8 cellular contexts compared by ENCODE assay signal in genomic region chr12:32115404-32116104, GRCh38. TPM values are rescaled to one million over a fixed set of nuclear protein-coding genes. Genes with fewer than 3 reads are reported as not detected.
DNase-seq lines count a peak whose midpoint lies in the region; ATAC-seq, FAIRE-seq and TF ChIP-seq lines count a peak whose summit lies in the region.

No MANE protein-coding gene starts in this region.

- H3K9me1 ChIP-seq in keratinocyte (ENCODE audit: control insufficient read depth, extremely low read depth, insufficient read depth, low read length), result no peaks in the 10 kb centered on the region

- H3K9ac ChIP-seq in keratinocyte (ENCODE audit: control insufficient read depth, extremely low read depth, insufficient read depth, low read length), result no peak overlapping the region

- no peak overlapping the region for H2AFZ ChIP-seq in keratinocyte (ENCODE audit: control insufficient read depth, low read length)

- intact Hi-C loops in uterus (cut with DNase I; ENCODE audit: low total_unique reads), result no loop called here

- H3K4me1 ChIP-seq in keratinocyte (ENCODE audit: control insufficient read depth, extremely low read depth, insufficient read depth, low read length), result peaks cover 29% of the 10 kb centered on the region
- H3K4me1 ChIP-seq in uterus, result peaks cover 0 to 3% of the 10 kb centered on the region in 2 donors
- H3K4me1 ChIP-seq in HAP-1, result peaks cover 76% of the 10 kb centered on the region

- peaks cover 13% of the 10 kb centered on the region for H3K79me2 ChIP-seq in keratinocyte (ENCODE audit: control insufficient read depth, insufficient read depth, low read length)

- TF ChIP-seq POLR2A in uterus (IDR thresholded peaks at IDR 0.05), result no peak

- H3K9me3 ChIP-seq in keratinocyte (ENCODE audit: control insufficient read depth, low read depth, low read length) (no peaks in the 10 kb centered on the region), uterus (no peaks in the 10 kb centered on the region), HAP-1 (no peaks in the 10 kb centered on the region)

- no peaks in the 10 kb centered on the region for H3K9me3 Mint-ChIP-seq in stimulated activated effector memory CD8-positive, alpha-beta T cell treated with anti-CD3 and anti-CD28 coated beads, Interleukin-12 subunit alpha, Interleukin-12 subunit beta, amount 100 ng/mL, for 72 hours

- ATAC-seq in stimulated activated effector memory CD8-positive, alpha-beta T cell treated with anti-CD3 and anti-CD28 coated beads, Interleukin-12 subunit alpha, Interleukin-12 subunit beta, amount 100 ng/mL, for 72 hours, result no peak

- in situ Hi-C loops in astrocyte of the cerebellum (cut with HindIII; ENCODE audit: low sequenced_read_pairs), result no loop called here
- in situ Hi-C loops in HAP-1 (cut with MboI; ENCODE audit: low sequenced_read_pairs), result no loop called here

- no peaks in the 10 kb centered on the region for H3K36me3 Mint-ChIP-seq in stimulated activated effector memory CD8-positive, alpha-beta T cell treated with anti-CD3 and anti-CD28 coated beads, Interleukin-12 subunit alpha, Interleukin-12 subunit beta, amount 100 ng/mL, for 72 hours

- DNase-seq in COLO829 (ENCODE audit: low spot score) (peak; percentile 89), LoVo (ENCODE audit: low spot score) (peak; percentile 91), astrocyte of the cerebellum (ENCODE audit: low read depth) (peak; percentile 100), keratinocyte (ENCODE audit: low read depth, low spot score) (peak; percentile 81), uterus (peak; percentile 86 to 96), HAP-1 (ENCODE audit: low spot score in 2 of 2) (no peak), activated gamma-delta T cell (lab: John Stamatoyannopoulos, UW) (no peak)
- DNase-seq in stimulated activated effector memory CD8-positive, alpha-beta T cell treated with anti-CD3 and anti-CD28 coated beads, Interleukin-12 subunit alpha, Interleukin-12 subunit beta, amount 100 ng/mL, for 72 hours (ENCODE audit: low spot score in 2 of 2), result no peak

- no peak overlapping the region for H3K27ac Mint-ChIP-seq in stimulated activated effector memory CD8-positive, alpha-beta T cell treated with anti-CD3 and anti-CD28 coated beads, Interleukin-12 subunit alpha, Interleukin-12 subunit beta, amount 100 ng/mL, for 72 hours

- TF ChIP-seq CTCF in astrocyte of the cerebellum (IDR thresholded peaks at IDR 0.05; ENCODE audit: low read depth, low read length, missing control alignments), result no peak
- no peak for TF ChIP-seq CTCF in keratinocyte (optimal IDR thresholded peaks at IDR 0.05 in 1 of 3, IDR thresholded peaks at IDR 0.05 in 1 of 3, conservative IDR thresholded peaks at IDR 0.05 in 1 of 3; ENCODE audit: extremely low read depth in 1 of 3, insufficient read depth in 2 of 3, low read length in 3 of 3)
- TF ChIP-seq CTCF in uterus (IDR thresholded peaks at IDR 0.05), result no peak

- peak overlapping the region; percentile 72 for H3K4me2 ChIP-seq in keratinocyte (ENCODE audit: control insufficient read depth, extremely low read depth, insufficient read depth, low read depth, low read length)

- H3K4me1 Mint-ChIP-seq in stimulated activated effector memory CD8-positive, alpha-beta T cell treated with anti-CD3 and anti-CD28 coated beads, Interleukin-12 subunit alpha, Interleukin-12 subunit beta, amount 100 ng/mL, for 72 hours, result peaks cover 22% of the 10 kb centered on the region

- H3K36me3 ChIP-seq in keratinocyte (ENCODE audit: control insufficient read depth in 2 of 2, extremely low read depth in 1 of 2, insufficient read depth in 2 of 2, low read length in 2 of 2) (peaks cover 0 to 6% of the 10 kb centered on the region in 2 experiments), uterus (no peaks in the 10 kb centered on the region), HAP-1 (replicated peaks) (peaks cover 10% of the 10 kb centered on the region; the same call in 1 of the 2 replicates)

- H3K27me3 ChIP-seq in keratinocyte (ENCODE audit: control insufficient read depth, extremely low read depth, insufficient read depth, low read length) (no peaks in the 10 kb centered on the region), uterus (no peaks in the 10 kb centered on the region), HAP-1 (ENCODE audit: low read depth) (no peaks in the 10 kb centered on the region)

- dilution Hi-C loops in keratinocyte (cut with MboI; ENCODE audit: extremely low pct_ligation_motif_present, low sequenced_read_pairs), result no loop called here

- peak overlapping the region; percentile 61 for H3K27ac ChIP-seq in keratinocyte (ENCODE audit: control insufficient read depth, insufficient read depth, low read length)
- H3K27ac ChIP-seq in uterus, result peak overlapping the region; percentile 79 to 83

- H4K20me1 ChIP-seq in keratinocyte (ENCODE audit: control insufficient read depth, extremely low read depth, insufficient read depth, low read length), result no peaks in the 10 kb centered on the region

- H3K4me3 ChIP-seq in astrocyte of the cerebellum (ENCODE audit: low read depth, low read length) (no peak overlapping the region), keratinocyte (ENCODE audit: control insufficient read depth in 2 of 3, extremely low read depth in 1 of 3, insufficient read depth in 2 of 3, low read depth in 1 of 3, low read length in 3 of 3) (peak overlapping the region in 1 of 3 experiments; percentile 11), uterus (no peak overlapping the region), HAP-1 (no peak overlapping the region)

- peak; percentile 97 for FAIRE-seq in keratinocyte (lab: Jason Lieb, UNC)

- H3K4me3 Mint-ChIP-seq in stimulated activated effector memory CD8-positive, alpha-beta T cell treated with anti-CD3 and anti-CD28 coated beads, Interleukin-12 subunit alpha, Interleukin-12 subunit beta, amount 100 ng/mL, for 72 hours, result no peak overlapping the region

RNA-seq across cellular contexts. Expression of gene BICD1, which starts 8.9 kb away (rescaled TPM):
- polyA plus RNA-seq in keratinocyte, result 6.0 to 10.2 TPM (median 8.3 TPM) in 3 replicates
- polyA plus RNA-seq in keratinocyte (2011; ENCODE audit: low read depth), result 16.8 TPM
- 5.2 and 5.9 TPM in 2 replicates for polyA plus RNA-seq in keratinocyte (2011; cell fraction: cytosol; rRNA removed)
- 19.6 and 20.7 TPM in 2 replicates for polyA plus RNA-seq in keratinocyte (2011; cell fraction: nucleus; rRNA removed)
- 10.1 and 11.0 TPM in 2 replicates for polyA plus RNA-seq in keratinocyte (2012; ENCODE audit: low replicate concordance)
- polyA minus RNA-seq in keratinocyte, result 10.3 to 24.6 TPM (median 11.1 TPM) in 3 replicates
- 7.9 TPM for polyA minus RNA-seq in keratinocyte (2011; cell fraction: cytosol; rRNA and poly(A)+ RNA removed)
- 22.1 and 44.3 TPM in 2 replicates for polyA minus RNA-seq in keratinocyte (2011; cell fraction: nucleus; rRNA and poly(A)+ RNA removed)
- 100 to 1,000 TPM in 1 of 4 donors, 10 to 100 TPM in 3; 19.4 to 219 (median 40.9) TPM for total RNA-seq in uterus

Comparison
In these comparisons a context has a peak if more than half of its experiments do, and no peak if none do; other contexts are left out.
1. DNase-seq: peak in COLO829 (single experiment), LoVo (single experiment), astrocyte of the cerebellum (single experiment), keratinocyte (single experiment) and uterus (2 of 2); none in HAP-1 (0 of 2), activated gamma-delta T cell (single experiment) and stimulated activated effector memory CD8-positive, alpha-beta T cell treated with anti-CD3 and anti-CD28 coated beads, Interleukin-12 subunit alpha, Interleukin-12 subunit beta, amount 100 ng/mL, for 72 hours (0 of 2).